ENCODE assay signal across 15 cellular contexts in the genomic region with DNA sequence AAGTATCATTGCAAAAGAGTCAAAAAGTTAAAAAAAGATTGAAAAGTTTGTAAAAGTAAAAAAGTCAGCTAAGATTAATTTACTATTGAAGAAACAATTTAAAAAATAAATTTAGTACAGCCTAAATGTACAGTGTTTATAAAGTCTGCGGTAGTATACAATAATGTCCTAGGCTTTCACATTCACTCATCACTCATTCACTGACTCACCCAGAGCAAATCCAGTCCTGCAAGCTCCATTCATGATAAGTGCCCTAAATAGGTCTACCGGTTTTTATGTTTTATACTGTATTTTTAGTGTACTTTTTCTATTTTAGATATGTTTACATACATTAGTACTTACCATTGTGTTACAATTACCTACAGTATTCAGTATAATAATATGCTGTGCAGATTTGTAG. TPM values are rescaled to one million over a fixed set of nuclear protein-coding genes. Genes with fewer than 3 reads are reported as not detected.
A peak's percentile ranks its signal among the peaks of the same experiment; 100 is the strongest.
DNase-seq lines count a peak whose midpoint lies in the region; ATAC-seq and TF ChIP-seq lines count a peak whose summit lies in the region.
"Had no signal": no experiment of that assay in that cellular context is flagged by ENCODE, and none has a peak within 500 bp of the region (broad histone marks: within the 10 kb centered on the region; RNA-seq: fewer than 3 reads in every experiment).

No MANE protein-coding gene starts in this region.

- DNase-seq in HCEC 1CT: peak; percentile 55
- peak; percentile 27 for DNase-seq in brain microvascular endothelial cell
- DNase-seq in foreskin keratinocyte: peak; percentile 17 to 48
- no peak for DNase-seq in Ammon's horn (ENCODE audit: low spot score)
- DNase-seq in D341Med (ENCODE audit: low spot score): no peak
- DNase-seq: Caco-2; CD8-positive, alpha-beta memory T cell; H7 had no signal

- H3K4me1 ChIP-seq in foreskin keratinocyte: no peaks in the 10 kb centered on the region
- H3K4me1 ChIP-seq: A549, BLaER1 had no signal

- H3K9me3 Mint-ChIP-seq in stimulated activated memory B cell treated with anti-CD40 and anti-IgM and Interleukin-4, amounts not matched to agents 10 μg/mL and 1 μg/mL and 100 μg/mL, for 72 hours: no peaks in the 10 kb centered on the region
- H3K9me3 Mint-ChIP-seq: CD8-positive, alpha-beta memory T cell; GM23338 had no signal

- H3K27ac Mint-ChIP-seq in stimulated activated memory B cell treated with anti-CD40 and anti-IgM and Interleukin-4, amounts not matched to agents 10 μg/mL and 1 μg/mL and 100 μg/mL, for 72 hours: no peak overlapping the region
- H3K27ac Mint-ChIP-seq: CD8-positive, alpha-beta memory T cell; GM23338 had no signal

- in situ Hi-C loops in brain microvascular endothelial cell (cut with HindIII; ENCODE audit: low pct_ligation_motif_present, low sequenced_read_pairs): no loop called here

- no peaks in the 10 kb centered on the region for H3K36me3 ChIP-seq in brain microvascular endothelial cell (replicated peaks)
- H3K36me3 ChIP-seq: BLaER1 had no signal

- H3K4me1 Mint-ChIP-seq in stimulated activated memory B cell treated with anti-CD40 and anti-IgM and Interleukin-4, amounts not matched to agents 10 μg/mL and 1 μg/mL and 100 μg/mL, for 72 hours: no peaks in the 10 kb centered on the region
- H3K4me1 Mint-ChIP-seq: CD8-positive, alpha-beta memory T cell had no signal

- ATAC-seq in foreskin keratinocyte: peak; percentile 79
- no peak for ATAC-seq in HG02763 (IDR thresholded peaks at IDR 0.05; ENCODE audit: unreplicated experiment)
- no peak for ATAC-seq in stimulated activated memory B cell treated with anti-CD40 and anti-IgM and Interleukin-4, amounts not matched to agents 10 μg/mL and 1 μg/mL and 100 μg/mL, for 72 hours
- ATAC-seq: A549, GM12878, GM23338, HepG2 had no signal

- TF ChIP-seq CTCF in brain microvascular endothelial cell (IDR thresholded peaks at IDR 0.05; ENCODE audit: low read depth, low read length, missing control alignments) (no peak), foreskin keratinocyte (conservative IDR thresholded peaks at IDR 0.05) (no peak)

- no peaks in the 10 kb centered on the region for H3K36me3 Mint-ChIP-seq in stimulated activated memory B cell treated with anti-CD40 and anti-IgM and Interleukin-4, amounts not matched to agents 10 μg/mL and 1 μg/mL and 100 μg/mL, for 72 hours
- H3K36me3 Mint-ChIP-seq: CD8-positive, alpha-beta memory T cell had no signal

- H3K4me3 Mint-ChIP-seq in stimulated activated memory B cell treated with anti-CD40 and anti-IgM and Interleukin-4, amounts not matched to agents 10 μg/mL and 1 μg/mL and 100 μg/mL, for 72 hours: no peak overlapping the region
- H3K4me3 Mint-ChIP-seq: CD8-positive, alpha-beta memory T cell; GM23338 had no signal

- no peaks in the 10 kb centered on the region for H3K27me3 ChIP-seq in brain microvascular endothelial cell (replicated peaks)
- peaks cover 7% of the 10 kb centered on the region for H3K27me3 ChIP-seq in foreskin keratinocyte
- H3K27me3 ChIP-seq: BLaER1 had no signal

- no peak overlapping the region for H3K4me3 ChIP-seq in brain microvascular endothelial cell (ENCODE audit: low read depth, low read length)
- H3K4me3 ChIP-seq: A549, BLaER1, GM12878, GM23338 had no signal

- peaks cover 17% of the 10 kb centered on the region for H3K27me3 Mint-ChIP-seq in stimulated activated memory B cell treated with anti-CD40 and anti-IgM and Interleukin-4, amounts not matched to agents 10 μg/mL and 1 μg/mL and 100 μg/mL, for 72 hours

- H3K27ac ChIP-seq in brain microvascular endothelial cell (no peak overlapping the region), foreskin keratinocyte (no peak overlapping the region)
- H3K27ac ChIP-seq: A549, BLaER1 had no signal

RNA-seq across cellular contexts. Expression of gene ABCC9, which starts 43.9 kb away (rescaled TPM):
- total RNA-seq in foreskin keratinocyte: 0.03 and 0.04 TPM in 2 replicates
- not detected in 2 replicates for polyA plus RNA-seq in foreskin keratinocyte
- total RNA-seq: CD8-positive, alpha-beta memory T cell; GM23338; H7; HepG2 had no signal
- polyA plus RNA-seq: CD8-positive, alpha-beta memory T cell; GM23338; HepG2 had no signal

Comparison
In these comparisons a context has a peak if more than half of its experiments do, and no peak if none do; other contexts are left out.
1. DNase-seq: peak in HCEC 1CT (single experiment), brain microvascular endothelial cell (single experiment) and foreskin keratinocyte (2 of 2); none in Ammon's horn (single experiment) and D341Med (single experiment).